8 cellular contexts compared by ENCODE assay signal in genomic region chr17:58082870-58083490, GRCh38. TPM values are rescaled to one million over a fixed set of nuclear protein-coding genes. Genes with fewer than 3 reads are reported as not detected.
DNase-seq lines count a peak whose midpoint lies in the region; ATAC-seq and TF ChIP-seq lines count a peak whose summit lies in the region.

Gene DYNLL2, plus strand, starts transcription at chr17:58083419. Its CDS starts 3,672 bp downstream, at chr17:58087091.

- H3K9me3 ChIP-seq in cardiac muscle cell (ENCODE audit: low read depth) (no peaks in the 10 kb centered on the region), parathyroid adenoma (ENCODE audit: control insufficient read depth, low read length) (no peaks in the 10 kb centered on the region), tibial artery (no peaks in the 10 kb centered on the region)

- H3K27me3 ChIP-seq in cardiac muscle cell (no peaks in the 10 kb centered on the region), parathyroid adenoma (ENCODE audit: control insufficient read depth, insufficient read depth, low read length) (no peaks in the 10 kb centered on the region), tibial artery (no peaks in the 10 kb centered on the region)

- intact Hi-C loops in tibial artery (cut with DNase I; ENCODE audit: low total_unique reads), result loop anchor here (5.0 to 10.0 kb wide), 3 partner anchors 228 to 1024 kb away; partner anchors contain the start of genes MRPS23, MTMR4 and TRIM37

- TF ChIP-seq CTCF in cardiac muscle cell (IDR thresholded peaks at IDR 0.05; ENCODE audit: low read depth, low read length) (no peak), parathyroid adenoma (IDR thresholded peaks at IDR 0.05) (no peak), tibial artery (IDR thresholded peaks at IDR 0.05) (no peak)

- peak; percentile 53 for ATAC-seq in HG02623 (IDR thresholded peaks at IDR 0.05; ENCODE audit: unreplicated experiment)
- ATAC-seq in activated naive CD8-positive, alpha-beta T cell treated with anti-CD3 and anti-CD28 coated beads, Interleukin-2, amount 50 U/mL, for 24 hours, result peak; percentile 80

- H3K36me3 ChIP-seq in cardiac muscle cell (peaks cover 21% of the 10 kb centered on the region), parathyroid adenoma (ENCODE audit: control insufficient read depth, insufficient read depth, low read length) (no peaks in the 10 kb centered on the region), tibial artery (peaks cover 3 to 13% (median 12%) of the 10 kb centered on the region in 3 donors)

- peak within 1 kb of the TSS; percentile 86 for H3K4me3 Mint-ChIP-seq in activated naive CD8-positive, alpha-beta T cell treated with anti-CD3 and anti-CD28 coated beads, Interleukin-2, amount 50 U/mL, for 24 hours

- H3K27ac Mint-ChIP-seq in activated naive CD8-positive, alpha-beta T cell treated with anti-CD3 and anti-CD28 coated beads, Interleukin-2, amount 50 U/mL, for 24 hours, result peak within 1 kb of the TSS; percentile 72

- H3K4me1 Mint-ChIP-seq in activated naive CD8-positive, alpha-beta T cell treated with anti-CD3 and anti-CD28 coated beads, Interleukin-2, amount 50 U/mL, for 24 hours, result peaks cover 42% of the 10 kb centered on the region

- H3K4me2 ChIP-seq in parathyroid adenoma (ENCODE audit: low read length), result peak within 1 kb of the TSS; percentile 77

- peak within 1 kb of the TSS; percentile 91 for H2AFZ ChIP-seq in parathyroid adenoma

- peaks cover 8% of the 10 kb centered on the region for H3K27me3 Mint-ChIP-seq in activated naive CD8-positive, alpha-beta T cell treated with anti-CD3 and anti-CD28 coated beads, Interleukin-2, amount 50 U/mL, for 24 hours

- H3K4me3 ChIP-seq in GM08714 (ENCODE audit: low read length) (peak within 1 kb of the TSS; percentile 92), cardiac muscle cell (peak within 1 kb of the TSS; percentile 98), parathyroid adenoma (ENCODE audit: low read depth, low read length) (peak within 1 kb of the TSS; percentile 85), tibial artery (peak within 1 kb of the TSS; percentile 83 to 96)

- peaks cover 40% of the 10 kb centered on the region for H3K79me2 ChIP-seq in parathyroid adenoma

- H3K27ac ChIP-seq in cardiac muscle cell (peak within 1 kb of the TSS; percentile 94), parathyroid adenoma (peak within 1 kb of the TSS; percentile 93), tibial artery (peak within 1 kb of the TSS; percentile 92 to 96)

- H3K9me3 Mint-ChIP-seq in activated naive CD8-positive, alpha-beta T cell treated with anti-CD3 and anti-CD28 coated beads, Interleukin-2, amount 50 U/mL, for 24 hours, result no peaks in the 10 kb centered on the region

- peaks cover 28% of the 10 kb centered on the region for H3K36me3 Mint-ChIP-seq in activated naive CD8-positive, alpha-beta T cell treated with anti-CD3 and anti-CD28 coated beads, Interleukin-2, amount 50 U/mL, for 24 hours (ENCODE audit: low read depth)

- peak within 1 kb of the TSS; percentile 85 for H3K9ac ChIP-seq in parathyroid adenoma

- DNase-seq in NCI-H128 (lab: John Stamatoyannopoulos, UW; ENCODE audit: unreplicated experiment) (peak; percentile 55), SW480 (ENCODE audit: low spot score) (peak; percentile 86), cardiac muscle cell (ENCODE audit: low read depth in 1 of 2, low spot score in 1 of 2) (peak; percentile 97 to 98), tibial artery (peak; percentile 89 to 94)
- DNase-seq in activated naive CD8-positive, alpha-beta T cell treated with anti-CD3 and anti-CD28 coated beads, Interleukin-2, amount 50 U/mL, for 24 hours, result peak; percentile 91

- H3K4me1 ChIP-seq in cardiac muscle cell (ENCODE audit: low read depth) (peaks cover 26% of the 10 kb centered on the region), parathyroid adenoma (peaks cover 22% of the 10 kb centered on the region), tibial artery (peaks cover 0 to 41% (median 32%) of the 10 kb centered on the region in 4 donors)

RNA-seq across cellular contexts. Expression of gene DYNLL2, which starts in this region (rescaled TPM):
- total RNA-seq in cardiac muscle cell, result 14.2 and 16.3 TPM in 2 replicates
- 0.62 and 0.79 TPM in 2 replicates for polyA plus RNA-seq in cardiac muscle cell

Comparison
In these comparisons a context has a peak if more than half of its experiments do, and no peak if none do; other contexts are left out.
1. Peak in every context shown above with its lines: DNase-seq, ATAC-seq, H3K4me3 ChIP-seq and H3K27ac ChIP-seq.